ENCODE assay signal across 1 cellular context in genomic region chr3:185657211-185657610, GRCh38.
TF ChIP-seq lines count a peak whose summit lies in the region.

No MANE protein-coding gene starts in this region.

TF ChIP-seq in A549, 52 proteins besides CTCF, POLR2A, EP300 and RAD21 (continued from another document):
- TF ChIP-seq PBX3 (IDR thresholded peaks at IDR 0.05) (no peak), CBX8 (IDR thresholded peaks at IDR 0.05) (no peak), ZC3H11A (IDR thresholded peaks at IDR 0.05) (no peak), KDM5A (IDR thresholded peaks at IDR 0.05) (no peak), CBX2 (IDR thresholded peaks at IDR 0.05; ENCODE audit: borderline replicate concordance, low read depth) (no peak), HOXB5 (CRISPR knock-in tag; IDR thresholded peaks at IDR 0.05) (no peak), HEYL (CRISPR knock-in tag; IDR thresholded peaks at IDR 0.05) (no peak), MAZ (IDR thresholded peaks at IDR 0.05; ENCODE audit: borderline replicate concordance, low read depth, low read length) (no peak)
- TF ChIP-seq, protein P1, sequence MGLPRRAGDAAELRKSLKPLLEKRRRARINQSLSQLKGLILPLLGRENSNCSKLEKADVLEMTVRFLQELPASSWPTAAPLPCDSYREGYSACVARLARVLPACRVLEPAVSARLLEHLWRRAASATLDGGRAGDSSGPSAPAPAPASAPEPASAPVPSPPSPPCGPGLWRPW (IDR thresholded peaks at IDR 0.05), result no peak
